In the genomic region with DNA sequence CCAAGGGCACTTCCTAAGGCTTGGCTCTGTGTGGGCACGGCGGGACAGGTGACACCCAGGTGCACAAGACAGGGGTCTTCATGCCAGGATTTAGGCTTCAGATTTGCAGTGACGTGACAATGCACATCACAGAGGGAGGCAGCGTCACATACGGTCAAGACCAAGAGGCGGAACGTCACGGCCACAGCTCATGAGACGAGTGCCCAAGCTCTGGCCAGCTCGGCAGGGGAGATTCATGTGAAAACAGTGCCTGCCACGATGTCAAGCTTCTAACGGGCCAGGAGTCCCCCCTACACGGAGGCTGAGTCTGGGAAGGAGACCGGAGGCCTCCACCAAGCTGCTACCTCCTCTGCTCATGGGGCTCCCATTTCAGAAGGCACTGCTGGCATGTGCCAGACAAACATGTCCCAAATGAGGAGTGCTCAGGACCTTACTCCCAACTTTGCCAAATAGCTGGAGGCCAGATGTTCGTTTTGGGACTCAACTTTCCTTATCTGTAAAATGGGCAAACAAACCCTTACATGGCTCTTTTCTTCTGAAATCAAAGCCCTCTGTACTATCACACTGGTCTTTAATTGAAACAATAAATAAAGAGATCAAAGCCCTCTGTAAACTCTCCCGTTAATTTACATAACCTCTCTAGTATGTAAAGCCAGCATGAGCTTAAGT, we compare ENCODE assay signal across 1 cellular context.
A peak's percentile ranks its signal among the peaks of the same experiment; 100 is the strongest.
TF ChIP-seq lines count a peak whose summit lies in the region.

No MANE protein-coding gene starts in this region.

TF ChIP-seq in H1, 55 proteins besides CTCF, POLR2A, EP300 and RAD21:
- TF ChIP-seq SIN3A (conservative IDR thresholded peaks at IDR 0.05 in 1 of 2, IDR thresholded peaks at IDR 0.05 in 1 of 2; ENCODE audit: low read depth in 1 of 2, low read length in 2 of 2) (no peak), CEBPB (IDR thresholded peaks at IDR 0.05; ENCODE audit: low read depth, low read length) (no peak), KDM1A (IDR thresholded peaks at IDR 0.05; ENCODE audit: borderline replicate concordance, low read length) (peak; percentile 66; the same call in 1 of the 2 replicates), RXRA (IDR thresholded peaks at IDR 0.05; ENCODE audit: insufficient read depth, low read depth, low read length) (no peak), BRCA1 (IDR thresholded peaks at IDR 0.05; ENCODE audit: low read depth, low read length) (no peak), HDAC2 (IDR thresholded peaks at IDR 0.05; ENCODE audit: borderline replicate concordance in 1 of 2, low read depth in 2 of 2, low read length in 2 of 2) (no peak)
